Comparison of ENCODE assay signal across 15 cellular contexts in genomic region chr2:145095641-145096435, GRCh38.
DNase-seq lines count a peak whose midpoint lies in the region; ATAC-seq lines count a peak whose summit lies in the region.
"Had no signal": no experiment of that assay in that cellular context is flagged by ENCODE, and none has a peak within 500 bp of the region (broad histone marks: within the 10 kb centered on the region; RNA-seq: fewer than 3 reads in every experiment).

No MANE protein-coding gene starts in this region.

- POLR2A ChIA-PET in T-cell (lab: Charles Lee) = no interaction called here

- ATAC-seq in HG02642 (IDR thresholded peaks at IDR 0.05; ENCODE audit: poor library complexity, unreplicated experiment) = no peak
- no peak for ATAC-seq in T-cell (replicated peaks in 1 of 4)
- ATAC-seq: CD8-positive, alpha-beta T cell; GM23338 had no signal

- H3K27me3 Mint-ChIP-seq in dendritic cell treated with granulocyte-macrophage colony-stimulating factor and Interleukin-4, amounts not matched to agents 40 ng/mL and 50 ng/mL, for 4 days = peaks cover 6% of the 10 kb centered on the region
- H3K27me3 Mint-ChIP-seq in T-cell = peaks cover 0 to 4% of the 10 kb centered on the region in 2 donors

- H3K4me1 Mint-ChIP-seq in dendritic cell treated with granulocyte-macrophage colony-stimulating factor and Interleukin-4, amounts not matched to agents 40 ng/mL and 50 ng/mL, for 4 days (ENCODE audit: low read depth) = peaks cover 39% of the 10 kb centered on the region
- no peaks in the 10 kb centered on the region for H3K4me1 Mint-ChIP-seq in T-cell
- H3K4me1 Mint-ChIP-seq: GM23338 had no signal

- peak; percentile 98 for DNase-seq in EH (ENCODE audit: low read depth)
- peak; percentile 66 for DNase-seq in MV-4-11 (lab: John Stamatoyannopoulos, UW)
- peak; percentile 68 for DNase-seq in renal cortical epithelial cell (ENCODE audit: low read depth)
- no peak for DNase-seq in stimulated activated CD4-positive, alpha-beta T cell treated with anti-CD3 and anti-CD28 coated beads, Interleukin-15, amount 100 ng/mL, for 24 hours
- no peak for DNase-seq in T-cell
- DNase-seq: CD8-positive, alpha-beta T cell; GDM1; islet precursor cell; NCI-H2029; NCI-H748 treated with DMSO at 0.1 percent for 48 hours; SHP77 treated with DMSO at 0.1 percent for 48 hours had no signal

- intact Hi-C loops in dendritic cell treated with granulocyte-macrophage colony-stimulating factor and Interleukin-4, amounts not matched to agents 40 ng/mL and 50 ng/mL, for 4 days (cut with micrococcal nuclease) = no loop called here

- H3K4me3 Mint-ChIP-seq in dendritic cell treated with granulocyte-macrophage colony-stimulating factor and Interleukin-4, amounts not matched to agents 40 ng/mL and 50 ng/mL, for 4 days = no peak overlapping the region
- H3K4me3 Mint-ChIP-seq in T-cell = no peak overlapping the region
- H3K4me3 Mint-ChIP-seq: CD8-positive, alpha-beta T cell; GM23338; type B pancreatic cell had no signal

- H3K9me3 Mint-ChIP-seq in dendritic cell treated with granulocyte-macrophage colony-stimulating factor and Interleukin-4, amounts not matched to agents 40 ng/mL and 50 ng/mL, for 4 days = peaks cover 9% of the 10 kb centered on the region
- H3K9me3 Mint-ChIP-seq in T-cell = peaks cover 0 to 4% (median 0%) of the 10 kb centered on the region in 3 donors
- H3K9me3 Mint-ChIP-seq: CD8-positive, alpha-beta T cell had no signal

- CTCF ChIA-PET in T-cell (lab: Charles Lee) = no interaction called here

- H3K27ac Mint-ChIP-seq in dendritic cell treated with granulocyte-macrophage colony-stimulating factor and Interleukin-4, amounts not matched to agents 40 ng/mL and 50 ng/mL, for 4 days = peak overlapping the region; percentile 40
- no peak overlapping the region for H3K27ac Mint-ChIP-seq in T-cell
- H3K27ac Mint-ChIP-seq: CD8-positive, alpha-beta T cell; GM23338; type B pancreatic cell had no signal

- no peaks in the 10 kb centered on the region for H3K36me3 Mint-ChIP-seq in dendritic cell treated with granulocyte-macrophage colony-stimulating factor and Interleukin-4, amounts not matched to agents 40 ng/mL and 50 ng/mL, for 4 days (ENCODE audit: low read depth)
- no peaks in the 10 kb centered on the region for H3K36me3 Mint-ChIP-seq in T-cell
- H3K36me3 Mint-ChIP-seq: CD8-positive, alpha-beta T cell; type B pancreatic cell had no signal

Comparison
In these comparisons a context has a peak if more than half of its experiments do, and no peak if none do; other contexts are left out.
1. DNase-seq: peak in EH (single experiment), MV-4-11 (single experiment) and renal cortical epithelial cell (single experiment); none in stimulated activated CD4-positive, alpha-beta T cell treated with anti-CD3 and anti-CD28 coated beads, Interleukin-15, amount 100 ng/mL, for 24 hours (single experiment) and T-cell (0 of 34).